ENCODE assay signal across 1 cellular context in genomic region chr10:59833810-59834209, GRCh38.
TF ChIP-seq lines count a peak whose summit lies in the region.

No MANE protein-coding gene starts in this region.

TF ChIP-seq in SK-N-SH treated with all-trans-retinoic acid at 6 μM for 48 hours, 23 proteins besides CTCF, POLR2A, EP300 and RAD21 (continued from another document):
- no peak for TF ChIP-seq POU6F1 (CRISPR knock-in tag; IDR thresholded peaks at IDR 0.05; ENCODE audit: borderline replicate concordance, low read depth)
- no peak for TF ChIP-seq ZC3H10 (CRISPR knock-in tag; IDR thresholded peaks at IDR 0.05)
